ENCODE assay signal across 19 cellular contexts in the genomic region with DNA sequence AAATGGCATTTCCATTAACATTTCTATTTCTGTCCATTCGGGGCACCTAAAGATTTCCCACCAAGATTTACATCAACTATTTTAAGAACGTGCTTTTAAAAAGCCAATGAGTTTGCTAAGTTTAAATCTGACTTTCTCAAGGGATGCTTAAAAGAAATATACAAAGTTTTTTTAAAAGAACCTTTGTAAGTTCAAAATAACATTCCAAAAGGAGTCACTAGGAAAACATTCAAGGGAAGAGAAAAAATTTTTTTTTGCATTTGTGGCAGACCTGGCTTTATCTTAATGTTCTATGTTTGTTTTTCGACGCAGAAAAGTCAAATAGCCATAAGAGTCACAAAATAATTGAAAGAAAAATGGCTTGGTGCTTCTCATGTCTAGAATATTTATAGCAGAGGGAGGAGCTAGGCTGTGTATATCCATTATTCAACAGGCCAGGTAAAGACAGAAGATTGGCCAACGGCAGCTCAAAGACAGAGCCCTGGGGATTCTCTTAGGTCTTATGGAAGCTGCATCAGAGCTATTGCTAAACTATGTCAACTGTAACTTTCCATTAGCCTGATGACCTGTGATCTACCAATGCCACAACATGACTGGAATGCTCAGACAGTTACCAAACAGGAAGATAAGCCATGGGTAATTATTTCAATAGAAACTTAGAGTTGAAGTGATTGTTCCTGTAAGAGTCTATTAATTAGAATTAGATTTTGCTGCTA. TPM values are rescaled to one million over a fixed set of nuclear protein-coding genes. Genes with fewer than 3 reads are reported as not detected.
DNase-seq lines count a peak whose midpoint lies in the region; ATAC-seq and TF ChIP-seq lines count a peak whose summit lies in the region.
"Had no signal": no experiment of that assay in that cellular context is flagged by ENCODE, and none has a peak within 500 bp of the region (broad histone marks: within the 10 kb centered on the region; RNA-seq: fewer than 3 reads in every experiment).

No MANE protein-coding gene starts in this region.

- no peak for TF ChIP-seq POLR2A in gastrocnemius medialis (IDR thresholded peaks at IDR 0.05)

- in situ Hi-C loops in gastrocnemius medialis (cut with MboI; ENCODE audit: low sequenced_read_pairs in 4 of 4), result no loop called here

- H3K9ac ChIP-seq in adipocyte (ENCODE audit: low read length), result no peak overlapping the region
- H3K9ac ChIP-seq: GM23248, KMS-11, parathyroid adenoma had no signal

- H3K4me3 ChIP-seq in adipocyte (ENCODE audit: low read length) (no peak overlapping the region), fibroblast of villous mesenchyme (ENCODE audit: low read depth, low read length) (no peak overlapping the region), gastrocnemius medialis (no peak overlapping the region)
- H3K4me3 ChIP-seq: GM23248 had no signal

- no peak for ATAC-seq in gastrocnemius medialis
- no peak for ATAC-seq in activated naive CD4-positive, alpha-beta T cell treated with anti-CD3 and anti-CD28 coated beads, Interleukin-2, amount 50 U/mL, for 72 hours
- no peak for ATAC-seq in GM21367 (IDR thresholded peaks at IDR 0.05; ENCODE audit: unreplicated experiment)
- ATAC-seq in GM19463 (IDR thresholded peaks at IDR 0.05; ENCODE audit: unreplicated experiment), result no peak
- ATAC-seq: activated T-cell treated with anti-CD3 and anti-CD28 coated beads, Interleukin-2, amount 50 U/mL, for 72 hours had no signal

- intact Hi-C loops in gastrocnemius medialis (cut with DNase I; ENCODE audit: low total_unique reads), result no loop called here

- peaks cover 10 to 23% of the 10 kb centered on the region in 2 donors for H3K9me3 Mint-ChIP-seq in activated naive CD4-positive, alpha-beta T cell treated with anti-CD3 and anti-CD28 coated beads, Interleukin-2, amount 50 U/mL, for 72 hours

- H3K27ac Mint-ChIP-seq in activated naive CD4-positive, alpha-beta T cell treated with anti-CD3 and anti-CD28 coated beads, Interleukin-2, amount 50 U/mL, for 72 hours, result no peak overlapping the region
- H3K27ac Mint-ChIP-seq: activated T-cell treated with anti-CD3 and anti-CD28 coated beads, Interleukin-2, amount 50 U/mL, for 72 hours had no signal

- peaks cover 31% of the 10 kb centered on the region for H3K4me1 ChIP-seq in adipocyte (ENCODE audit: control insufficient read depth, insufficient read depth, low read length)
- H3K4me1 ChIP-seq in gastrocnemius medialis, result no peaks in the 10 kb centered on the region
- H3K4me1 ChIP-seq: parathyroid adenoma had no signal

- peak overlapping the region in 3 of 4 donors; percentile 24 to 51 (median 39) for H3K27ac ChIP-seq in gastrocnemius medialis
- H3K27ac ChIP-seq: GM23248, KMS-11, parathyroid adenoma had no signal

- peak; percentile 95 for DNase-seq in EH (ENCODE audit: low read depth)
- peak; percentile 63 for DNase-seq in adipocyte (ENCODE audit: low read depth)
- peak; percentile 90 for DNase-seq in fibroblast of villous mesenchyme (ENCODE audit: low read depth)
- DNase-seq in gastrocnemius medialis, result no peak
- DNase-seq in activated naive CD4-positive, alpha-beta T cell treated with anti-CD3 and anti-CD28 coated beads, Interleukin-2, amount 50 U/mL, for 72 hours (ENCODE audit: low spot score in 2 of 2), result no peak
- no peak for DNase-seq in DMS153 treated with DMSO at 0.1 percent for 48 hours (lab: John Stamatoyannopoulos, UW; ENCODE audit: unreplicated experiment)
- DNase-seq: activated CD4-positive, alpha-beta T cell treated with anti-CD3 and anti-CD28 coated beads, Interleukin-2, amount 50 U/mL, for 1 hour; activated T-cell treated with anti-CD3 and anti-CD28 coated beads, Interleukin-2, amount 50 U/mL, for 72 hours; DND-41; NCI-H187 treated with DMSO at 0.1 percent for 48 hours; NCI-H69; RPMI8226; stimulated activated CD4-positive, alpha-beta T cell treated with anti-CD3 and anti-CD28 coated beads, Interleukin-1b, Interleukin-23, amount 100 ng/mL, for 48 hours; T-helper 9 cell had no signal

- peaks cover 0 to 6% of the 10 kb centered on the region in 2 donors for H3K36me3 Mint-ChIP-seq in activated naive CD4-positive, alpha-beta T cell treated with anti-CD3 and anti-CD28 coated beads, Interleukin-2, amount 50 U/mL, for 72 hours

- TF ChIP-seq CTCF in fibroblast of villous mesenchyme (IDR thresholded peaks at IDR 0.05; ENCODE audit: insufficient read depth, low read depth, low read length) (no peak), gastrocnemius medialis (IDR thresholded peaks at IDR 0.05 in 4 of 5, conservative IDR thresholded peaks at IDR 0.05 in 1 of 5) (no peak)

- no peaks in the 10 kb centered on the region for H3K9me3 ChIP-seq in adipocyte (ENCODE audit: control insufficient read depth, low read length)
- H3K9me3 ChIP-seq in gastrocnemius medialis, result no peaks in the 10 kb centered on the region

- H3K36me3 ChIP-seq in adipocyte (ENCODE audit: control insufficient read depth, insufficient read depth, low read length, severe bottlenecking) (no peaks in the 10 kb centered on the region), gastrocnemius medialis (no peaks in the 10 kb centered on the region)

- H3K27me3 ChIP-seq in adipocyte (replicated peaks; ENCODE audit: control insufficient read depth, insufficient read depth, low read length) (no peaks in the 10 kb centered on the region), gastrocnemius medialis (no peaks in the 10 kb centered on the region)

RNA-seq across cellular contexts. Expression of a gene that starts 37.8 kb away (rescaled TPM):
- 11.0 and 14.7 TPM in 2 replicates for total RNA-seq in fibroblast of villous mesenchyme
- 1 to 10 TPM in 2 of 4 donors, under 1 TPM in 2; 0.36 to 2.7 (median 1.2) TPM for total RNA-seq in gastrocnemius medialis
- total RNA-seq in activated naive CD4-positive, alpha-beta T cell treated with anti-CD3 and anti-CD28 coated beads, Interleukin-2, amount 50 U/mL, for 72 hours, result not detected
- total RNA-seq: activated T-cell treated with anti-CD3 and anti-CD28 coated beads, Interleukin-2, amount 50 U/mL, for 72 hours had no signal

Comparison
In these comparisons a context has a peak if more than half of its experiments do, and no peak if none do; other contexts are left out.
1. DNase-seq: peak in EH (single experiment), adipocyte (single experiment) and fibroblast of villous mesenchyme (single experiment); none in gastrocnemius medialis (0 of 2), activated naive CD4-positive, alpha-beta T cell treated with anti-CD3 and anti-CD28 coated beads, Interleukin-2, amount 50 U/mL, for 72 hours (0 of 2) and DMS153 treated with DMSO at 0.1 percent for 48 hours (single experiment).